ENCODE assay signal across 22 cellular contexts in genomic region chr17:50945779-50946222, GRCh38.
DNase-seq lines count a peak whose midpoint lies in the region; ATAC-seq and TF ChIP-seq lines count a peak whose summit lies in the region.
"Had no signal": no experiment of that assay in that cellular context is flagged by ENCODE, and none has a peak within 500 bp of the region (broad histone marks: within the 10 kb centered on the region; RNA-seq: fewer than 3 reads in every experiment).

No MANE protein-coding gene starts in this region.

- TF ChIP-seq CTCF in right atrium auricular region (IDR thresholded peaks at IDR 0.05): no peak
- no peak for TF ChIP-seq CTCF in transverse colon (IDR thresholded peaks at IDR 0.05)

- no peaks in the 10 kb centered on the region for H3K27me3 Mint-ChIP-seq in T-helper 17 cell
- H3K27me3 Mint-ChIP-seq in T-helper 2 cell treated with Interferon-gamma antibody and Interleukin-4, amounts not matched to agents 5 μg/mL and 100 μg/mL, for 36 hours (ENCODE audit: low read depth): no peaks in the 10 kb centered on the region
- H3K27me3 Mint-ChIP-seq: activated naive CD8-positive, alpha-beta T cell treated with anti-CD3 and anti-CD28 coated beads, Interleukin-2, amount 50 U/mL, for 24 hours had no signal

- peak overlapping the region; percentile 75 to 82 for H2BK12ac ChIP-seq in mesenchymal stem cell (ENCODE audit: low read length in 2 of 2)

- H3K27ac ChIP-seq in right atrium auricular region (no peak overlapping the region), mesenchymal stem cell (ENCODE audit: low read length, poor library complexity, severe bottlenecking) (no peak overlapping the region), transverse colon (peak overlapping the region; percentile 76 to 94 (median 91))
- H3K27ac ChIP-seq: testis had no signal

- TF ChIP-seq EP300 in transverse colon (IDR thresholded peaks at IDR 0.05; ENCODE audit: low read depth): no peak

- no peak overlapping the region for H3K9ac ChIP-seq in mesenchymal stem cell (ENCODE audit: low read length)

- H3K9me3 Mint-ChIP-seq in T-helper 2 cell treated with Interferon-gamma antibody and Interleukin-4, amounts not matched to agents 5 μg/mL and 100 μg/mL, for 36 hours: no peaks in the 10 kb centered on the region
- H3K9me3 Mint-ChIP-seq: activated naive CD8-positive, alpha-beta T cell treated with anti-CD3 and anti-CD28 coated beads, Interleukin-2, amount 50 U/mL, for 24 hours; dendritic cell treated with granulocyte-macrophage colony-stimulating factor and Interleukin-4, amounts not matched to agents 40 ng/mL and 50 ng/mL, for 4 days; stimulated activated memory B cell treated with anti-CD40 and anti-IgM and Interleukin-4, amounts not matched to agents 10 μg/mL and 1 μg/mL and 100 μg/mL, for 72 hours had no signal

- H4K91ac ChIP-seq in mesenchymal stem cell (ENCODE audit: low read length): peak overlapping the region; percentile 71

- no peaks in the 10 kb centered on the region for H3K36me3 Mint-ChIP-seq in T-helper 17 cell (ENCODE audit: low read depth)
- no peaks in the 10 kb centered on the region for H3K36me3 Mint-ChIP-seq in T-helper 2 cell treated with Interferon-gamma antibody and Interleukin-4, amounts not matched to agents 5 μg/mL and 100 μg/mL, for 36 hours (ENCODE audit: low read depth)
- H3K36me3 Mint-ChIP-seq: stimulated activated memory B cell treated with anti-CD40 and anti-IgM and Interleukin-4, amounts not matched to agents 10 μg/mL and 1 μg/mL and 100 μg/mL, for 72 hours had no signal

- peak overlapping the region in 1 of 2 experiments; percentile 36 for H3K4ac ChIP-seq in mesenchymal stem cell (ENCODE audit: low read depth in 1 of 2, low read length in 2 of 2)

- WGBS in mesenchymal stem cell: 86% methylated on average over 3 of the region's 3 CpGs
- WGBS in transverse colon (ENCODE audit: low coverage in 1 of 2), 2 donors: 89% methylated on average over 3 of the region's 3 CpGs; no CpG with 5 or more reads in 1 of the 2 donors

- H3K4me1 ChIP-seq in right atrium auricular region: peaks cover 0 to 52% of the 10 kb centered on the region in 2 donors
- peaks cover 59% of the 10 kb centered on the region for H3K4me1 ChIP-seq in mesenchymal stem cell (ENCODE audit: control insufficient read depth, insufficient read depth, low read depth, low read length)
- peaks cover 37 to 78% (median 61%) of the 10 kb centered on the region in 4 donors for H3K4me1 ChIP-seq in transverse colon

- H2BK5ac ChIP-seq in mesenchymal stem cell (ENCODE audit: low read depth, low read length, poor library complexity, severe bottlenecking): no peak overlapping the region

- no peak overlapping the region for H3K14ac ChIP-seq in mesenchymal stem cell (ENCODE audit: low read length in 2 of 2)

- no peak for TF ChIP-seq POLR2A in transverse colon (IDR thresholded peaks at IDR 0.05)

- no peaks in the 10 kb centered on the region for H3K36me3 ChIP-seq in right atrium auricular region
- no peaks in the 10 kb centered on the region for H3K36me3 ChIP-seq in mesenchymal stem cell (ENCODE audit: control insufficient read depth in 1 of 2, insufficient read depth in 2 of 2, low read depth in 1 of 2, low read length in 2 of 2)
- no peaks in the 10 kb centered on the region for H3K36me3 ChIP-seq in transverse colon

- no peak overlapping the region for H2AFZ ChIP-seq in mesenchymal stem cell (ENCODE audit: low read depth, low read length)

- peak overlapping the region; percentile 72 for H4K8ac ChIP-seq in mesenchymal stem cell (ENCODE audit: low read length)

- H3K27ac Mint-ChIP-seq in T-helper 17 cell: peak overlapping the region; percentile 81
- H3K27ac Mint-ChIP-seq in T-helper 2 cell treated with Interferon-gamma antibody and Interleukin-4, amounts not matched to agents 5 μg/mL and 100 μg/mL, for 36 hours: no peak overlapping the region
- H3K27ac Mint-ChIP-seq: activated naive CD8-positive, alpha-beta T cell treated with anti-CD3 and anti-CD28 coated beads, Interleukin-2, amount 50 U/mL, for 24 hours; stimulated activated memory B cell treated with anti-CD40 and anti-IgM and Interleukin-4, amounts not matched to agents 10 μg/mL and 1 μg/mL and 100 μg/mL, for 72 hours had no signal

- no peak overlapping the region for H3K23ac ChIP-seq in mesenchymal stem cell (ENCODE audit: low read length in 2 of 2)

- H2AK5ac ChIP-seq in mesenchymal stem cell (ENCODE audit: low read length, severe bottlenecking): peak overlapping the region; percentile 26

- H3K4me3 ChIP-seq in right atrium auricular region (no peak overlapping the region), mesenchymal stem cell (ENCODE audit: insufficient read depth in 1 of 2, low read depth in 1 of 2, low read length in 2 of 2) (no peak overlapping the region), transverse colon (no peak overlapping the region)
- H3K4me3 ChIP-seq: lung, testis had no signal

- H3K4me2 ChIP-seq in mesenchymal stem cell (ENCODE audit: low read length, poor library complexity, severe bottlenecking): no peak overlapping the region

- no peak overlapping the region for H3K4me3 Mint-ChIP-seq in T-helper 17 cell
- no peak overlapping the region for H3K4me3 Mint-ChIP-seq in T-helper 2 cell treated with Interferon-gamma antibody and Interleukin-4, amounts not matched to agents 5 μg/mL and 100 μg/mL, for 36 hours
- H3K4me3 Mint-ChIP-seq: activated naive CD8-positive, alpha-beta T cell treated with anti-CD3 and anti-CD28 coated beads, Interleukin-2, amount 50 U/mL, for 24 hours; dendritic cell treated with granulocyte-macrophage colony-stimulating factor and Interleukin-4, amounts not matched to agents 40 ng/mL and 50 ng/mL, for 4 days; stimulated activated memory B cell treated with anti-CD40 and anti-IgM and Interleukin-4, amounts not matched to agents 10 μg/mL and 1 μg/mL and 100 μg/mL, for 72 hours had no signal

- peak overlapping the region in 1 of 2 experiments; percentile 28 for H3K18ac ChIP-seq in mesenchymal stem cell (ENCODE audit: low read depth in 1 of 2, low read length in 2 of 2)

- no peaks in the 10 kb centered on the region for H3K9me3 ChIP-seq in right atrium auricular region
- H3K9me3 ChIP-seq in T-helper 17 cell (ENCODE audit: control insufficient read depth, low read length, poor library complexity, severe bottlenecking): no peaks in the 10 kb centered on the region
- no peaks in the 10 kb centered on the region for H3K9me3 ChIP-seq in mesenchymal stem cell (ENCODE audit: control insufficient read depth, low read length)
- H3K9me3 ChIP-seq in transverse colon: no peaks in the 10 kb centered on the region
- H3K9me3 ChIP-seq: Caco-2, testis had no signal

- no peaks in the 10 kb centered on the region for H3K79me1 ChIP-seq in mesenchymal stem cell (replicated peaks; ENCODE audit: low read length, poor library complexity, severe bottlenecking)

- in situ Hi-C loops in transverse colon (cut with MboI; ENCODE audit: low pct_ligation_motif_present in 1 of 4, low pct_unique_long_range_greater_than_20kb in 1 of 4, low sequenced_read_pairs in 3 of 4): no loop called here

- peak; percentile 5 for DNase-seq in Right ventricle myocardium superior
- no peak for DNase-seq in right atrium auricular region (ENCODE audit: low spot score)
- DNase-seq in T-helper 17 cell: no peak
- DNase-seq in mesenchymal stem cell: no peak
- DNase-seq in transverse colon: no peak
- DNase-seq in globus pallidus (ENCODE audit: low spot score): no peak
- no peak for DNase-seq in T-helper 2 cell treated with Interferon-gamma antibody and Interleukin-4, amounts not matched to agents 5 μg/mL and 100 μg/mL, for 36 hours (ENCODE audit: low spot score)
- DNase-seq: activated CD4-positive, alpha-beta T cell treated with anti-CD3 and anti-CD28 coated beads, Interleukin-2, amount 50 U/mL, for 1 hour; activated naive CD8-positive, alpha-beta T cell treated with anti-CD3 and anti-CD28 coated beads, Interleukin-2, amount 50 U/mL, for 24 hours; hypothalamus; NCI-H1092; NCI-H1930; NCI-H226; NCI-H82; SHP77; testis had no signal

- ATAC-seq in Right ventricle myocardium superior (ENCODE audit: poor library complexity) (no peak), T-helper 17 cell (no peak), GM18867 (IDR thresholded peaks at IDR 0.05; ENCODE audit: unreplicated experiment) (no peak)
- ATAC-seq: activated naive CD8-positive, alpha-beta T cell treated with anti-CD3 and anti-CD28 coated beads, Interleukin-2, amount 50 U/mL, for 24 hours; HCT116; stimulated activated memory B cell treated with anti-CD40 and anti-IgM and Interleukin-4, amounts not matched to agents 10 μg/mL and 1 μg/mL and 100 μg/mL, for 72 hours had no signal

- H3K27me3 ChIP-seq in right atrium auricular region: no peaks in the 10 kb centered on the region
- no peaks in the 10 kb centered on the region for H3K27me3 ChIP-seq in mesenchymal stem cell (ENCODE audit: control insufficient read depth in 1 of 2, insufficient read depth in 1 of 2, low read length in 2 of 2)
- H3K27me3 ChIP-seq in transverse colon: no peaks in the 10 kb centered on the region
- H3K27me3 ChIP-seq: testis had no signal

- H2BK15ac ChIP-seq in mesenchymal stem cell (ENCODE audit: low read depth, poor library complexity, severe bottlenecking): peak overlapping the region; percentile 26

- intact Hi-C loops in Right ventricle myocardium superior (cut with DNase I): loop anchor here (2.0 kb wide), 1 partner anchor 79 kb away; the partner anchor contains the start of gene TOB1
- intact Hi-C loops in transverse colon (cut with DNase I; ENCODE audit: low total_unique reads): loop anchor here (5.0 kb wide), 1 partner anchor 164 kb away; no protein-coding TSS in a partner anchor

- peak overlapping the region; percentile 61 for H2BK120ac ChIP-seq in mesenchymal stem cell (ENCODE audit: low read depth, low read length)

- peaks cover 29% of the 10 kb centered on the region for H3K4me1 Mint-ChIP-seq in T-helper 17 cell
- peaks cover 32% of the 10 kb centered on the region for H3K4me1 Mint-ChIP-seq in T-helper 2 cell treated with Interferon-gamma antibody and Interleukin-4, amounts not matched to agents 5 μg/mL and 100 μg/mL, for 36 hours (ENCODE audit: low read depth)

Comparison
In these comparisons a context has a peak if more than half of its experiments do, and no peak if none do; other contexts are left out.
1. H3K27ac ChIP-seq: peak in transverse colon (4 of 4); none in right atrium auricular region (0 of 2) and mesenchymal stem cell (single experiment).